1 cellular context compared by ENCODE assay signal in genomic region chr20:63686094-63686491, GRCh38.
TF ChIP-seq lines count a peak whose summit lies in the region.

No MANE protein-coding gene starts in this region.

TF ChIP-seq in HCT116, 20 proteins besides CTCF, POLR2A, EP300 and RAD21 (continued from another document):
- TF ChIP-seq REST (IDR thresholded peaks at IDR 0.05; ENCODE audit: low read depth) (no peak), ZNF274 (IDR thresholded peaks at IDR 0.05; ENCODE audit: low read depth, low read length) (no peak), EZH2phosphoT487 (IDR thresholded peaks at IDR 0.05; ENCODE audit: borderline replicate concordance) (no peak), ZBTB33 (IDR thresholded peaks at IDR 0.05; ENCODE audit: extremely low read depth, insufficient replicate concordance, low read length) (no peak), SIN3A (IDR thresholded peaks at IDR 0.05; ENCODE audit: low read depth) (no peak), FOSL1 (IDR thresholded peaks at IDR 0.05; ENCODE audit: low read depth) (no peak), CEBPB (IDR thresholded peaks at IDR 0.05; ENCODE audit: low read depth) (no peak), YY1 (IDR thresholded peaks at IDR 0.05; ENCODE audit: extremely low read depth, insufficient replicate concordance, low read depth, low read length) (no peak), MAX (IDR thresholded peaks at IDR 0.05) (no peak), SP1 (IDR thresholded peaks at IDR 0.05; ENCODE audit: low read depth) (no peak)
- TF ChIP-seq, protein P1, sequence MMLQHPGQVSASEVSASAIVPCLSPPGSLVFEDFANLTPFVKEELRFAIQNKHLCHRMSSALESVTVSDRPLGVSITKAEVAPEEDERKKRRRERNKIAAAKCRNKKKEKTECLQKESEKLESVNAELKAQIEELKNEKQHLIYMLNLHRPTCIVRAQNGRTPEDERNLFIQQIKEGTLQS (IDR thresholded peaks at IDR 0.05), result no peak
TF ChIP-seq in HCT116: peak in this region for 0.
